10 cellular contexts compared by ENCODE assay signal in the genomic region with DNA sequence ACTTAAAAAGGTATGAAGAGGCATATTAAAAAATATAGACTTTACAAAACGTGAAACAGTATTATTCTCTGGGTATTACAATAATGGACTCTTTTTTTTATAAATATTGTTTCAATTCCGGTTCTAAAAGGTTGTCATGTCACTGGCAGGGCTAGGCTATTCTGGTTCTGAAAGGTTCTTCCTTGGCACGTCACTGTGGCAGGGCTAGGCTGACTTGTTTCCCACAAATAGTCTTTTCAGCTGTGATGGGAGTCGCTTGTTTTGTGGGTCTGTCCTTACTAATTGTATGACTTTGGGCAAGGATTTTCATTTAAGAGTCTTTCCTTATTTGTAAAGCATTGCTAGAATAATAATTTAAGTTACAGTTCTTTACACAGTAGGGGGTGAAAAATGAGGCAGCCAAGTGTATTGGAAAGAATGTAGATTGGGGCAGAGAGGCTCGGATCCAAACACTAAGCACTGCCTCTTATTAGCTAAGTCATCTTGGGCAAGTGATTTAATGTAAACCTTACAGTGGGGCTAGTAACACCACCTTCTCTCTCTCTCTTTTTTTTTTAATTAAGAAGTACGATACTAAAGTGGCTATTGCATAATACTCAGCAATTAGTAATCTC.
"Had no signal": no experiment of that assay in that cellular context is flagged by ENCODE, and none has a peak within 500 bp of the region (broad histone marks: within the 10 kb centered on the region; RNA-seq: fewer than 3 reads in every experiment).

No MANE protein-coding gene starts in this region.

- DNase-seq: activated CD4-positive, alpha-beta T cell treated with anti-CD3 and anti-CD28 coated beads, Interleukin-2, amount 50 U/mL, for 1 hour; activated naive CD4-positive, alpha-beta T cell; activated naive CD8-positive, alpha-beta T cell treated with anti-CD3 and anti-CD28 coated beads, Interleukin-2, amount 50 U/mL, for 24 hours; colonic mucosa; foreskin fibroblast; thyroid gland had no signal

- H3K27ac ChIP-seq: ascending aorta, colonic mucosa, esophagus muscularis mucosa, thyroid gland had no signal

- H3K4me3 ChIP-seq: ascending aorta, colonic mucosa, esophagus muscularis mucosa, thyroid gland had no signal

- H3K9me3 ChIP-seq: ascending aorta, colonic mucosa, esophagus muscularis mucosa, thyroid gland had no signal

- ATAC-seq: activated CD4-positive, CD25-positive, alpha-beta regulatory T cell treated with anti-CD3 and anti-CD28 coated beads, Interleukin-2, amount 50 U/mL, for 24 hours; activated naive CD8-positive, alpha-beta T cell treated with anti-CD3 and anti-CD28 coated beads, Interleukin-2, amount 50 U/mL, for 24 hours; stimulated activated effector memory CD8-positive, alpha-beta T cell treated with anti-CD3 and anti-CD28 coated beads, Interleukin-12 subunit alpha, Interleukin-12 subunit beta, amount 100 ng/mL, for 72 hours had no signal

- H3K36me3 ChIP-seq: colonic mucosa had no signal
